Comparison of ENCODE assay signal across 12 cellular contexts in genomic region chr7:143256932-143257331, GRCh38. TPM values are rescaled to one million over a fixed set of nuclear protein-coding genes. Genes with fewer than 3 reads are reported as not detected.
A peak's percentile ranks its signal among the peaks of the same experiment; 100 is the strongest.
DNase-seq lines count a peak whose midpoint lies in the region; ATAC-seq and FAIRE-seq lines count a peak whose summit lies in the region.
"Had no signal": no experiment of that assay in that cellular context is flagged by ENCODE, and none has a peak within 500 bp of the region (broad histone marks: within the 10 kb centered on the region; RNA-seq: fewer than 3 reads in every experiment).

No MANE protein-coding gene starts in this region.

- no peak overlapping the region for H3K23ac ChIP-seq in mesenchymal stem cell (ENCODE audit: low read length in 2 of 2)

- peaks cover 14 to 21% of the 10 kb centered on the region in 2 donors for H3K36me3 Mint-ChIP-seq in CD4-positive, alpha-beta memory T cell

- H4K20me1 ChIP-seq in Karpas-422 (ENCODE audit: insufficient read depth, low read depth, low read length): no peaks in the 10 kb centered on the region

- no peaks in the 10 kb centered on the region for H3K9me2 ChIP-seq in Karpas-422 (replicated peaks; ENCODE audit: insufficient read depth, low read length)

- no peak overlapping the region for H3K4ac ChIP-seq in mesenchymal stem cell (ENCODE audit: low read depth in 1 of 2, low read length in 2 of 2)

- no peaks in the 10 kb centered on the region for H3K36me3 ChIP-seq in CD4-positive, alpha-beta memory T cell (ENCODE audit: insufficient read depth, low read length)
- no peaks in the 10 kb centered on the region for H3K36me3 ChIP-seq in Karpas-422 (ENCODE audit: insufficient read depth, low read length)
- H3K36me3 ChIP-seq in mesenchymal stem cell (ENCODE audit: control insufficient read depth in 1 of 2, insufficient read depth in 2 of 2, low read depth in 1 of 2, low read length in 2 of 2): no peaks in the 10 kb centered on the region

- no peaks in the 10 kb centered on the region for H3K27me3 ChIP-seq in CD4-positive, alpha-beta memory T cell (ENCODE audit: insufficient read depth, low read length)
- H3K27me3 ChIP-seq in Karpas-422 (ENCODE audit: low read length): no peaks in the 10 kb centered on the region
- no peaks in the 10 kb centered on the region for H3K27me3 ChIP-seq in mesenchymal stem cell (ENCODE audit: control insufficient read depth in 1 of 2, insufficient read depth in 1 of 2, low read length in 2 of 2)

- no peak overlapping the region for H3K27ac ChIP-seq in CD4-positive, alpha-beta memory T cell (ENCODE audit: low read depth, low read length)
- no peak overlapping the region for H3K27ac ChIP-seq in Karpas-422 (ENCODE audit: low read length)
- no peak overlapping the region for H3K27ac ChIP-seq in mesenchymal stem cell (ENCODE audit: low read length, poor library complexity, severe bottlenecking)

- H2AFZ ChIP-seq in Karpas-422 (ENCODE audit: low read length): no peak overlapping the region
- H2AFZ ChIP-seq in mesenchymal stem cell (ENCODE audit: low read depth, low read length): no peak overlapping the region

- no peak overlapping the region for H4K91ac ChIP-seq in mesenchymal stem cell (ENCODE audit: low read length)

- H3K4me2 ChIP-seq in Karpas-422 (ENCODE audit: low read depth, low read length, poor library complexity, severe bottlenecking) (no peak overlapping the region), mesenchymal stem cell (ENCODE audit: low read length, poor library complexity, severe bottlenecking) (no peak overlapping the region)

- intact Hi-C loops in CD4-positive, alpha-beta memory T cell (cut with micrococcal nuclease): no loop called here

- H2BK12ac ChIP-seq in mesenchymal stem cell (ENCODE audit: low read length in 2 of 2): no peak overlapping the region

- peak overlapping the region in 4 of 8 donors; percentile 35 to 61 (median 52) for H3K4me3 Mint-ChIP-seq in CD4-positive, alpha-beta memory T cell

- no peaks in the 10 kb centered on the region for H3K79me2 ChIP-seq in Karpas-422 (ENCODE audit: low read length)

- no peaks in the 10 kb centered on the region for H3K27me3 Mint-ChIP-seq in CD4-positive, alpha-beta memory T cell

- H3K4me3 ChIP-seq in CD4-positive, alpha-beta memory T cell (ENCODE audit: low read length in 2 of 2): no peak overlapping the region
- no peak overlapping the region for H3K4me3 ChIP-seq in Karpas-422 (ENCODE audit: low read length)
- no peak overlapping the region for H3K4me3 ChIP-seq in mesenchymal stem cell (ENCODE audit: insufficient read depth in 1 of 2, low read depth in 1 of 2, low read length in 2 of 2)

- peak; percentile 11 for FAIRE-seq in GM19239 (lab: Jason Lieb, UNC)

- peak overlapping the region in 6 of 7 donors; percentile 4 to 91 (median 68) for H3K27ac Mint-ChIP-seq in CD4-positive, alpha-beta memory T cell

- peak; percentile 76 for ATAC-seq in HG02852 (IDR thresholded peaks at IDR 0.05; ENCODE audit: unreplicated experiment)

- H3K14ac ChIP-seq in mesenchymal stem cell (ENCODE audit: low read length in 2 of 2): no peak overlapping the region

- POLR2A ChIA-PET in CD4-positive, alpha-beta memory T cell (lab: Charles Lee; ENCODE audit: partially characterized antibody): interaction anchor here (0.7 to 3.2 kb wide), 6 partner anchors 12 to 151 kb away, joined by 3 to 13 read pairs (median 4); partner anchors contain the start of gene CASP2

- CTCF ChIA-PET in CD4-positive, alpha-beta memory T cell (lab: Charles Lee; ENCODE audit: partially characterized antibody): interaction anchor here (0.9 to 16.6 kb wide), 6 partner anchors 11 to 160 kb away, joined by 3 to 252 read pairs (median 4); no protein-coding TSS in a partner anchor

- no peaks in the 10 kb centered on the region for H3K79me1 ChIP-seq in mesenchymal stem cell (replicated peaks; ENCODE audit: low read length, poor library complexity, severe bottlenecking)

- H3K9ac ChIP-seq in Karpas-422 (ENCODE audit: low read length) (no peak overlapping the region), mesenchymal stem cell (ENCODE audit: low read length) (no peak overlapping the region)

- H3K18ac ChIP-seq in mesenchymal stem cell (ENCODE audit: low read depth in 1 of 2, low read length in 2 of 2): no peak overlapping the region

- H3K9me3 ChIP-seq in CD4-positive, alpha-beta memory T cell (ENCODE audit: control insufficient read depth in 1 of 2, low read length in 2 of 2): peaks cover 0 to 11% of the 10 kb centered on the region in 2 donors
- H3K9me3 ChIP-seq in Karpas-422 (ENCODE audit: low read length) (no peaks in the 10 kb centered on the region), mesenchymal stem cell (ENCODE audit: control insufficient read depth, low read length) (no peaks in the 10 kb centered on the region)

- H2BK15ac ChIP-seq in mesenchymal stem cell (ENCODE audit: low read depth, poor library complexity, severe bottlenecking): no peak overlapping the region

- no peak for DNase-seq in CD4-positive, alpha-beta memory T cell
- DNase-seq in GM19239 (ENCODE audit: insufficient read length, low spot score): no peak
- DNase-seq in Karpas-422: peak; percentile 50
- DNase-seq in mesenchymal stem cell: no peak
- no peak for DNase-seq in D341Med (ENCODE audit: low spot score)
- no peak for DNase-seq in DMS79 treated with DMSO at 0.1 percent for 48 hours (lab: John Stamatoyannopoulos, UW)
- no peak for DNase-seq in stimulated activated CD4-positive, alpha-beta T cell treated with anti-CD3 and anti-CD28 coated beads, Interleukin-1b, Interleukin-23, amount 100 ng/mL, for 48 hours
- DNase-seq: activated CD4-positive, alpha-beta T cell treated with anti-CD3 and anti-CD28 coated beads, Interleukin-2, amount 50 U/mL, for 1 hour; MM.1S had no signal

- 85% methylated on average over 4 of the region's 4 CpGs for WGBS in mesenchymal stem cell

- peaks cover 82% of the 10 kb centered on the region for H3K4me1 ChIP-seq in CD4-positive, alpha-beta memory T cell (ENCODE audit: insufficient read depth, low read length)
- peaks cover 19% of the 10 kb centered on the region for H3K4me1 ChIP-seq in Karpas-422 (ENCODE audit: low read length)
- no peaks in the 10 kb centered on the region for H3K4me1 ChIP-seq in mesenchymal stem cell (ENCODE audit: control insufficient read depth, insufficient read depth, low read depth, low read length)

- H2AK5ac ChIP-seq in mesenchymal stem cell (ENCODE audit: low read length, severe bottlenecking): no peak overlapping the region

- H2BK120ac ChIP-seq in mesenchymal stem cell (ENCODE audit: low read depth, low read length): no peak overlapping the region

- no peak overlapping the region for H4K8ac ChIP-seq in mesenchymal stem cell (ENCODE audit: low read length)

- H3K9me3 Mint-ChIP-seq in CD4-positive, alpha-beta memory T cell: peaks cover 0 to 25% (median 17%) of the 10 kb centered on the region in 8 donors

- H3K4me1 Mint-ChIP-seq in CD4-positive, alpha-beta memory T cell: peaks cover 58 to 89% (median 71%) of the 10 kb centered on the region in 4 donors

- H2BK5ac ChIP-seq in mesenchymal stem cell (ENCODE audit: low read depth, low read length, poor library complexity, severe bottlenecking): no peak overlapping the region

RNA-seq across cellular contexts. Expression of gene GSTK1, which starts 6.3 kb away (rescaled TPM):
- 100 to 1,000 TPM; 469 to 482 TPM for total RNA-seq in CD4-positive, alpha-beta memory T cell
- polyA plus RNA-seq in CD4-positive, alpha-beta memory T cell: 100 to 1,000 TPM; 692 to 748 TPM
- 156 and 174 TPM in 2 replicates for total RNA-seq in Karpas-422 (2014; rRNA removed; shearing (Covaris generic); ENCODE audit: low replicate concordance)
- polyA plus RNA-seq in mesenchymal stem cell (2013, experiment 1 of 2): 161 TPM
- 158 TPM for polyA plus RNA-seq in mesenchymal stem cell (2013, experiment 2 of 2)

RNA-seq across cellular contexts. Expression of gene TMEM139, which starts 27.8 kb away (rescaled TPM):
- 1 to 10 TPM in 1 of 2 experiments, under 1 TPM in 1; 0.61 to 1.8 TPM for total RNA-seq in CD4-positive, alpha-beta memory T cell
- 1 to 10 TPM; 1.0 to 2.1 TPM for polyA plus RNA-seq in CD4-positive, alpha-beta memory T cell
- not detected in 2 replicates for total RNA-seq in Karpas-422 (2014; rRNA removed; shearing (Covaris generic); ENCODE audit: low replicate concordance)
- 0.10 TPM for polyA plus RNA-seq in mesenchymal stem cell (2013, experiment 1 of 2)
- 0.10 TPM for polyA plus RNA-seq in mesenchymal stem cell (2013, experiment 2 of 2)

RNA-seq across cellular contexts. Expression of gene CASP2, which starts 31.2 kb away (rescaled TPM):
- total RNA-seq in CD4-positive, alpha-beta memory T cell: 10 to 100 TPM; 94.3 to 96.1 TPM
- 10 to 100 TPM in 1 of 2 donors, 1 to 10 TPM in 1; 5.3 to 29.2 TPM for polyA plus RNA-seq in CD4-positive, alpha-beta memory T cell
- total RNA-seq in Karpas-422 (2014; rRNA removed; shearing (Covaris generic); ENCODE audit: low replicate concordance): 22.3 and 23.4 TPM in 2 replicates
- 16.3 TPM for polyA plus RNA-seq in mesenchymal stem cell (2013, experiment 1 of 2)
- polyA plus RNA-seq in mesenchymal stem cell (2013, experiment 2 of 2): 16.3 TPM

RNA-seq across cellular contexts. Expression of gene TAS2R40, which starts 35.1 kb away (rescaled TPM):
- not detected for total RNA-seq in CD4-positive, alpha-beta memory T cell
- polyA plus RNA-seq in CD4-positive, alpha-beta memory T cell: not detected
- total RNA-seq in Karpas-422 (2014; rRNA removed; shearing (Covaris generic); ENCODE audit: low replicate concordance): not detected in 2 replicates
- polyA plus RNA-seq in mesenchymal stem cell (2013, experiment 1 of 2): not detected
- not detected for polyA plus RNA-seq in mesenchymal stem cell (2013, experiment 2 of 2)
- total RNA-seq: liver, OCI-LY7 had no signal
- polyA plus RNA-seq: liver had no signal

RNA-seq across cellular contexts. Expression of gene CLCN1, which starts 59.0 kb away (rescaled TPM):
- not detected for total RNA-seq in CD4-positive, alpha-beta memory T cell
- polyA plus RNA-seq in CD4-positive, alpha-beta memory T cell: under 1 TPM in 1 of 2 donors, not detected in 1; 0.06 TPM
- not detected in 2 replicates for total RNA-seq in Karpas-422 (2014; rRNA removed; shearing (Covaris generic); ENCODE audit: low replicate concordance)
- polyA plus RNA-seq in mesenchymal stem cell (2013, experiment 1 of 2): 0.03 TPM
- 0.01 TPM for polyA plus RNA-seq in mesenchymal stem cell (2013, experiment 2 of 2)
- total RNA-seq: OCI-LY7 had no signal
